15 cellular contexts compared by ENCODE assay signal in the genomic region with DNA sequence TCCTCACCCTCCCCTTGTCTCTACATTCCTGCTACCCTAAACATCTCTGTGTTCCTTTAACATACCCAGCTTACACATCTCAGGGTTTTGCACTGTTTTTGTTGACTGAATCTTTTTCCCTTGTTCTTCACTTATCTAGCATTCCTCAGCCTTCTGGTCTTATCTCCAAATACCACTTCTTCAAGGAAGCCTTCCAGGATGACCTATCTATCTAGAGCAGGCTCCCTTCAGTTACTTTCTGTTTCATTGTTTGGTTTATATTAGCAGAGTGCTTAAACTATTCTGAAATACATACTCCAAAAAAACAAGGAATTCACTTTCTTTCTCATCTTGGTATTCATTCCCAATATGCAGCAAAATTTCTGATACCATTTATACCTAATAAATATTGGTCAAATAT.
A peak's percentile ranks its signal among the peaks of the same experiment; 100 is the strongest.
DNase-seq lines count a peak whose midpoint lies in the region; ATAC-seq, FAIRE-seq and TF ChIP-seq lines count a peak whose summit lies in the region.
"Had no signal": no experiment of that assay in that cellular context is flagged by ENCODE, and none has a peak within 500 bp of the region (broad histone marks: within the 10 kb centered on the region; RNA-seq: fewer than 3 reads in every experiment).

No MANE protein-coding gene starts in this region.

- H3K4me3 ChIP-seq in astrocyte (ENCODE audit: insufficient read depth, low read depth, low read length) (no peak overlapping the region), mesenchymal stem cell (ENCODE audit: insufficient read depth in 1 of 2, low read depth in 1 of 2, low read length in 2 of 2) (no peak overlapping the region)
- H3K4me3 ChIP-seq: GM23338 had no signal

- H3K9ac ChIP-seq in astrocyte (ENCODE audit: low read length) (no peak overlapping the region), mesenchymal stem cell (ENCODE audit: low read length) (no peak overlapping the region)

- no peak for TF ChIP-seq CTCF in astrocyte (IDR thresholded peaks at IDR 0.05; ENCODE audit: insufficient read depth, low read depth, low read length)

- H3K9me3 ChIP-seq in astrocyte (ENCODE audit: insufficient read depth, low read depth, low read length) (no peaks in the 10 kb centered on the region), mesenchymal stem cell (ENCODE audit: control insufficient read depth, low read length) (no peaks in the 10 kb centered on the region)

- peaks cover 1% of the 10 kb centered on the region for H3K36me3 Mint-ChIP-seq in astrocyte (ENCODE audit: low read depth, unreplicated experiment)

- no peak overlapping the region for H3K23ac ChIP-seq in mesenchymal stem cell (ENCODE audit: low read length in 2 of 2)

- peak; percentile 17 for FAIRE-seq in astrocyte (lab: Jason Lieb, UNC)

- no peak overlapping the region for H3K27ac ChIP-seq in astrocyte (ENCODE audit: low read depth, low read length)
- H3K27ac ChIP-seq in mesenchymal stem cell (ENCODE audit: low read length, poor library complexity, severe bottlenecking), result no peak overlapping the region

- no peak overlapping the region for H3K4ac ChIP-seq in mesenchymal stem cell (ENCODE audit: low read depth in 1 of 2, low read length in 2 of 2)

- no peaks in the 10 kb centered on the region for H4K20me1 ChIP-seq in astrocyte (ENCODE audit: insufficient read depth, low read length)

- no peak overlapping the region for H4K8ac ChIP-seq in mesenchymal stem cell (ENCODE audit: low read length)

- peaks cover 4% of the 10 kb centered on the region for H3K4me1 ChIP-seq in astrocyte (ENCODE audit: insufficient read depth, low read length)
- no peaks in the 10 kb centered on the region for H3K4me1 ChIP-seq in mesenchymal stem cell (ENCODE audit: control insufficient read depth, insufficient read depth, low read depth, low read length)

- H3K79me2 ChIP-seq in astrocyte (ENCODE audit: insufficient read depth, low read length), result no peaks in the 10 kb centered on the region

- DNase-seq in CMK (ENCODE audit: low read depth), result peak; percentile 22
- DNase-seq in NCI-H226, result peak; percentile 73
- DNase-seq in astrocyte (ENCODE audit: low read depth), result no peak
- peak; percentile 11 for DNase-seq in mesenchymal stem cell
- DNase-seq in activated CD4-positive, alpha-beta T cell treated with anti-CD3 and anti-CD28 coated beads, Interleukin-2, amount 50 U/mL, for 1 hour, result no peak
- DNase-seq: AML-193, DMS79 treated with DMSO at 0.1 percent for 48 hours, Kasumi-1, MV-4-11, NCI-H1417 treated with DMSO at 0.1 percent for 48 hours, NCI-H2029, NCI-H524 had no signal

- no peak overlapping the region for H3K4me2 ChIP-seq in astrocyte (ENCODE audit: low read length)
- no peak overlapping the region for H3K4me2 ChIP-seq in mesenchymal stem cell (ENCODE audit: low read length, poor library complexity, severe bottlenecking)
- H3K4me2 ChIP-seq: GM23338 had no signal

- H3K18ac ChIP-seq in mesenchymal stem cell (ENCODE audit: low read depth in 1 of 2, low read length in 2 of 2), result no peak overlapping the region

- H3K36me3 ChIP-seq in astrocyte (ENCODE audit: insufficient read depth, low read length) (peaks cover 34% of the 10 kb centered on the region), mesenchymal stem cell (ENCODE audit: control insufficient read depth in 1 of 2, insufficient read depth in 2 of 2, low read depth in 1 of 2, low read length in 2 of 2) (peaks cover 0 to 67% of the 10 kb centered on the region in 2 experiments)

- H2AK5ac ChIP-seq in mesenchymal stem cell (ENCODE audit: low read length, severe bottlenecking), result no peak overlapping the region

- no peak overlapping the region for H2BK5ac ChIP-seq in mesenchymal stem cell (ENCODE audit: low read depth, low read length, poor library complexity, severe bottlenecking)

- H3K79me1 ChIP-seq in mesenchymal stem cell (replicated peaks; ENCODE audit: low read length, poor library complexity, severe bottlenecking), result no peaks in the 10 kb centered on the region

- no peak overlapping the region for H2BK120ac ChIP-seq in mesenchymal stem cell (ENCODE audit: low read depth, low read length)

- ATAC-seq in HG03469 (IDR thresholded peaks at IDR 0.05; ENCODE audit: unreplicated experiment) (no peak), HG03342 (IDR thresholded peaks at IDR 0.05; ENCODE audit: unreplicated experiment) (no peak)
- ATAC-seq: GM23338 had no signal

- H3K27me3 ChIP-seq in astrocyte (ENCODE audit: insufficient read depth, low read length) (no peaks in the 10 kb centered on the region), mesenchymal stem cell (ENCODE audit: control insufficient read depth in 1 of 2, insufficient read depth in 1 of 2, low read length in 2 of 2) (no peaks in the 10 kb centered on the region)

- H2BK12ac ChIP-seq in mesenchymal stem cell (ENCODE audit: low read length in 2 of 2), result no peak overlapping the region

- no peaks in the 10 kb centered on the region for H3K9me3 Mint-ChIP-seq in astrocyte (ENCODE audit: unreplicated experiment)
- H3K9me3 Mint-ChIP-seq: GM23338 had no signal

- H3K4me3 Mint-ChIP-seq in astrocyte (ENCODE audit: unreplicated experiment), result no peak overlapping the region
- H3K4me3 Mint-ChIP-seq: GM23338 had no signal

- no peaks in the 10 kb centered on the region for H3K27me3 Mint-ChIP-seq in astrocyte (ENCODE audit: low read depth, unreplicated experiment)

- no peak overlapping the region for H3K27ac Mint-ChIP-seq in astrocyte (ENCODE audit: unreplicated experiment)
- H3K27ac Mint-ChIP-seq: GM23338 had no signal

- no peaks in the 10 kb centered on the region for H3K4me1 Mint-ChIP-seq in astrocyte (ENCODE audit: low read depth, unreplicated experiment)

- no peak overlapping the region for H2BK15ac ChIP-seq in mesenchymal stem cell (ENCODE audit: low read depth, poor library complexity, severe bottlenecking)

- H3K14ac ChIP-seq in mesenchymal stem cell (ENCODE audit: low read length in 2 of 2), result no peak overlapping the region

- H4K91ac ChIP-seq in mesenchymal stem cell (ENCODE audit: low read length), result no peak overlapping the region

- H2AFZ ChIP-seq in astrocyte (ENCODE audit: low read depth, low read length) (no peak overlapping the region), mesenchymal stem cell (ENCODE audit: low read depth, low read length) (no peak overlapping the region)
- H2AFZ ChIP-seq: GM23338 had no signal

Comparison
In these comparisons a context has a peak if more than half of its experiments do, and no peak if none do; other contexts are left out.
1. DNase-seq: peak in CMK (single experiment), NCI-H226 (single experiment) and mesenchymal stem cell (single experiment); none in astrocyte (single experiment) and activated CD4-positive, alpha-beta T cell treated with anti-CD3 and anti-CD28 coated beads, Interleukin-2, amount 50 U/mL, for 1 hour (single experiment).